In genomic region chr7:111752022-111752582, GRCh38 we compare ENCODE assay signal across 8 cellular contexts.
A peak's percentile ranks its signal among the peaks of the same experiment; 100 is the strongest.
DNase-seq lines count a peak whose midpoint lies in the region; ATAC-seq, FAIRE-seq and TF ChIP-seq lines count a peak whose summit lies in the region.

No MANE protein-coding gene starts in this region.

- no TSS peak for BruUV-seq in Calu3 (replicated peaks; lab: Mats Ljungman, UMichigan)

- peaks cover 2% of the 10 kb centered on the region for H3K9me3 Mint-ChIP-seq in Calu3 (ENCODE audit: low read depth, unreplicated experiment)

- no peak for FAIRE-seq in pancreas (lab: Jason Lieb, UNC)

- H3K27ac Mint-ChIP-seq in Calu3 (ENCODE audit: unreplicated experiment), result no peak overlapping the region

- H3K36me3 ChIP-seq in NT2/D1 (ENCODE audit: insufficient read depth, insufficient read length, low read length) (no peaks in the 10 kb centered on the region), pancreas (no peaks in the 10 kb centered on the region)

- H3K36me3 Mint-ChIP-seq in Calu3 (ENCODE audit: insufficient read depth, unreplicated experiment), result no peaks in the 10 kb centered on the region

- H3K9me3 ChIP-seq in NT2/D1 (ENCODE audit: insufficient read depth, low read length), result no peaks in the 10 kb centered on the region
- no peaks in the 10 kb centered on the region for H3K9me3 ChIP-seq in pancreas

- H3K27ac ChIP-seq in pancreas, result no peak overlapping the region

- H3K27me3 ChIP-seq in NT2/D1 (ENCODE audit: insufficient read depth, insufficient read length) (no peaks in the 10 kb centered on the region), pancreas (no peaks in the 10 kb centered on the region)

- ATAC-seq in GM19397 (IDR thresholded peaks at IDR 0.05; ENCODE audit: unreplicated experiment), result peak; percentile 92
- peak; percentile 87 for ATAC-seq in HG03558 (IDR thresholded peaks at IDR 0.05; ENCODE audit: extremely low read depth, unreplicated experiment)
- ATAC-seq in pancreas, result peak in 3 of 4 donors; percentile 63 to 81 (median 64)
- ATAC-seq in HG02970 (IDR thresholded peaks at IDR 0.05; ENCODE audit: low FRiP score, unreplicated experiment), result no peak

- H3K4me3 ChIP-seq in NT2/D1 (ENCODE audit: insufficient read length, low read depth) (no peak overlapping the region), pancreas (no peak overlapping the region)

- H3K4me3 Mint-ChIP-seq in Calu3 (ENCODE audit: low read depth, unreplicated experiment), result no peak overlapping the region

- intact Hi-C loops in Calu3 (cut with micrococcal nuclease; ENCODE audit: unreplicated experiment), result loop anchor here (1.0 kb wide), 1 partner anchor 103 kb away; no protein-coding TSS in a partner anchor
- intact Hi-C loops in pancreas (cut with DNase I), result no loop called here

- H3K4me1 ChIP-seq in NT2/D1 (ENCODE audit: insufficient read depth, insufficient read length), result no peaks in the 10 kb centered on the region
- no peaks in the 10 kb centered on the region for H3K4me1 ChIP-seq in pancreas

- no peak overlapping the region for H3K9ac ChIP-seq in NT2/D1 (ENCODE audit: insufficient read length, low read depth)

- peaks cover 12% of the 10 kb centered on the region for H3K27me3 Mint-ChIP-seq in Calu3 (ENCODE audit: unreplicated experiment)

- peak; percentile 65 for TF ChIP-seq CTCF in Calu3 (IDR thresholded peaks at IDR 0.05; ENCODE audit: unreplicated experiment)
- peak; percentile 20 to 53 (median 46) for TF ChIP-seq CTCF in pancreas (IDR thresholded peaks at IDR 0.05)

- no peaks in the 10 kb centered on the region for H3K4me1 Mint-ChIP-seq in Calu3 (ENCODE audit: low read depth, unreplicated experiment)

- DNase-seq in Calu3 (peak; percentile 72), NT2/D1 (ENCODE audit: low read depth, low spot score) (peak; percentile 60), activated T-cell treated with anti-CD3 and anti-CD28 coated beads for 4 hours (peak; percentile 14), fibroblast of peridontal ligament (ENCODE audit: extremely low read depth) (peak; percentile 54), pancreas (peak in 4 of 6 donors; percentile 30 to 70 (median 42))

- CTCF ChIA-PET in Calu3 (lab: Charles Lee), result interaction anchor here (0.6 to 0.9 kb wide), 4 partner anchors 11 to 1754 kb away, joined by 4 to 10 read pairs (median 6); no protein-coding TSS in a partner anchor

- 32 to 43% methylated on average over 4 of the region's 4 CpGs for WGBS in pancreas, 2 donors

Comparison
In these comparisons a context has a peak if more than half of its experiments do, and no peak if none do; other contexts are left out.
1. DNase-seq: peak in every context shown above with its lines; median percentile 72 in Calu3; 60 in NT2/D1; 54 in fibroblast of peridontal ligament; 42 in pancreas; 14 in activated T-cell treated with anti-CD3 and anti-CD28 coated beads for 4 hours.